ENCODE assay signal across 8 cellular contexts in genomic region chr13:98033277-98034247, GRCh38.
A peak's percentile ranks its signal among the peaks of the same experiment; 100 is the strongest.
DNase-seq lines count a peak whose midpoint lies in the region; ATAC-seq, FAIRE-seq and TF ChIP-seq lines count a peak whose summit lies in the region.

No MANE protein-coding gene starts in this region.

- H3K27ac ChIP-seq in ovary: no peak overlapping the region

- H3K36me3 ChIP-seq in ovary: no peaks in the 10 kb centered on the region

- no peak overlapping the region for H3K4me3 ChIP-seq in ovary

- no peak for TF ChIP-seq EP300 in ovary (IDR thresholded peaks at IDR 0.05)

- H3K9me3 ChIP-seq in ovary: no peaks in the 10 kb centered on the region

- 34 to 46% (median 39%) methylated on average over 19 of the region's 19 CpGs for WGBS in ovary, 3 donors

- DNase-seq in GM04503 (ENCODE audit: low read depth): peak; percentile 21
- DNase-seq in NCI-H526 treated with DMSO at 0.1 percent for 48 hours (lab: John Stamatoyannopoulos, UW): peak; percentile 82
- peak in 3 of 5 donors; percentile 11 to 37 (median 20) for DNase-seq in ovary
- DNase-seq in NCI-H510A treated with DMSO at 0.1 percent for 48 hours (lab: John Stamatoyannopoulos, UW): no peak
- DNase-seq in stimulated activated CD4-positive, alpha-beta T cell treated with anti-CD3 and anti-CD28 coated beads, Interleukin-15, amount 100 ng/mL, for 24 hours: no peak

- H3K4me1 ChIP-seq in ovary (ENCODE audit: insufficient read depth): no peaks in the 10 kb centered on the region

- peak; percentile 62 for FAIRE-seq in endometrium (lab: Jason Lieb, UNC)

- intact Hi-C loops in ovary (cut with DNase I): no loop called here

- no peaks in the 10 kb centered on the region for H3K27me3 ChIP-seq in ovary

- TF ChIP-seq CTCF in ovary (IDR thresholded peaks at IDR 0.05): peak in 1 of 3 donors; percentile 25

- no peak for TF ChIP-seq POLR2A in ovary (IDR thresholded peaks at IDR 0.05)

- ATAC-seq in GM19467 (IDR thresholded peaks at IDR 0.05; ENCODE audit: unreplicated experiment): no peak
- ATAC-seq in HG02973 (IDR thresholded peaks at IDR 0.05; ENCODE audit: unreplicated experiment): no peak

Comparison
In these comparisons a context has a peak if more than half of its experiments do, and no peak if none do; other contexts are left out.
1. DNase-seq: peak in GM04503 (single experiment), NCI-H526 treated with DMSO at 0.1 percent for 48 hours (single experiment) and ovary (3 of 5); none in NCI-H510A treated with DMSO at 0.1 percent for 48 hours (single experiment) and stimulated activated CD4-positive, alpha-beta T cell treated with anti-CD3 and anti-CD28 coated beads, Interleukin-15, amount 100 ng/mL, for 24 hours (single experiment).